In genomic region chr7:81327468-81327867, GRCh38 we compare ENCODE assay signal across 1 cellular context.
TF ChIP-seq lines count a peak whose summit lies in the region.

No MANE protein-coding gene starts in this region.

TF ChIP-seq in endothelial cell of umbilical vein, 7 proteins besides CTCF, POLR2A, EP300 and RAD21:
- TF ChIP-seq MYC (IDR thresholded peaks at IDR 0.05; ENCODE audit: low read depth, low read length): no peak
- TF ChIP-seq FOS (IDR thresholded peaks at IDR 0.05; ENCODE audit: borderline replicate concordance, insufficient read depth, low read length): peak; percentile 76
- no peak for TF ChIP-seq EZH2 (IDR thresholded peaks at IDR 0.05; ENCODE audit: borderline replicate concordance, low read depth, low read length, severe bottlenecking)
- TF ChIP-seq GATA2 (IDR thresholded peaks at IDR 0.05; ENCODE audit: insufficient read depth, insufficient read length, low read depth, low read length): peak; percentile 80
- no peak for TF ChIP-seq MAX (IDR thresholded peaks at IDR 0.05; ENCODE audit: insufficient read depth, insufficient read length)
- TF ChIP-seq JUN (IDR thresholded peaks at IDR 0.05; ENCODE audit: borderline replicate concordance, insufficient read depth, insufficient read length, low read depth): peak; percentile 40
- peak; percentile 86 for TF ChIP-seq POLR2AphosphoS5 (IDR thresholded peaks at IDR 0.05; ENCODE audit: insufficient read depth, low read depth, low read length)
TF ChIP-seq in endothelial cell of umbilical vein: peak in this region for 4.
